In genomic region chr5:9698849-9699240, GRCh38 we compare ENCODE assay signal across 25 cellular contexts.
"Had no signal": no experiment of that assay in that cellular context is flagged by ENCODE, and none has a peak within 500 bp of the region (broad histone marks: within the 10 kb centered on the region; RNA-seq: fewer than 3 reads in every experiment).

No MANE protein-coding gene starts in this region.

- H3K4me3 Mint-ChIP-seq: activated B cell treated with CpG ODN at 0.5 μM for 24 hours; activated CD4-positive, alpha-beta T cell treated with anti-CD3 and anti-CD28 coated beads for 36 hours; activated naive CD8-positive, alpha-beta T cell treated with anti-CD3 and anti-CD28 coated beads for 36 hours; activated T-cell treated with anti-CD3 and anti-CD28 coated beads, Interleukin-2, amount 50 U/mL, for 24 hours; natural killer cell treated with Interleukin-12 subunit alpha and Interleukin-12 subunit beta and Interleukin-15 and Interleukin-18, amount 100 ng/mL, for 72 hours; T-helper 1 cell treated with Interleukin-12 subunit alpha and Interleukin-12 subunit beta and Interleukin-4 antibody, amounts not matched to agents 30 μg/mL and 1 μg/mL, for 36 hours had no signal

- H3K36me3 ChIP-seq: left ventricle myocardium inferior, pancreas, right atrium auricular region, thoracic aorta, upper lobe of left lung had no signal

- H3K4me1 ChIP-seq: left ventricle myocardium inferior, pancreas, psoas muscle, right atrium auricular region, upper lobe of left lung had no signal

- FAIRE-seq: endometrium, frontal cortex, pancreas had no signal

- H3K36me3 Mint-ChIP-seq: activated naive CD8-positive, alpha-beta T cell treated with anti-CD3 and anti-CD28 coated beads for 36 hours; natural killer cell treated with Interleukin-12 subunit alpha and Interleukin-12 subunit beta and Interleukin-15 and Interleukin-18, amount 100 ng/mL, for 72 hours had no signal

- H3K27me3 Mint-ChIP-seq: activated B cell treated with CpG ODN at 0.5 μM for 24 hours; activated CD4-positive, alpha-beta T cell treated with anti-CD3 and anti-CD28 coated beads for 36 hours; activated naive CD8-positive, alpha-beta T cell treated with anti-CD3 and anti-CD28 coated beads for 36 hours; activated T-cell treated with anti-CD3 and anti-CD28 coated beads, Interleukin-2, amount 50 U/mL, for 24 hours; natural killer cell treated with Interleukin-12 subunit alpha and Interleukin-12 subunit beta and Interleukin-15 and Interleukin-18, amount 100 ng/mL, for 72 hours had no signal

- H3K9me3 Mint-ChIP-seq: activated B cell treated with CpG ODN at 0.5 μM for 24 hours; activated T-cell treated with anti-CD3 and anti-CD28 coated beads, Interleukin-2, amount 50 U/mL, for 24 hours; activated T-helper 2 cell treated with anti-CD3 and anti-CD28 coated beads, Interferon-gamma antibody, Interleukin-2, Interleukin-4, amounts not matched to agents 10 μg/mL and 5 μg/mL and 100 μg/mL, durations not matched to agents 14 hours and 24 hours and 36 hours; T-helper 1 cell treated with Interleukin-12 subunit alpha and Interleukin-12 subunit beta and Interleukin-4 antibody, amounts not matched to agents 30 μg/mL and 1 μg/mL, for 36 hours had no signal

- H3K9me3 ChIP-seq: left ventricle myocardium inferior, pancreas, psoas muscle, right atrium auricular region, thoracic aorta, upper lobe of left lung had no signal

- H3K27ac Mint-ChIP-seq: activated B cell treated with CpG ODN at 0.5 μM for 24 hours; activated CD4-positive, alpha-beta T cell treated with anti-CD3 and anti-CD28 coated beads for 36 hours; activated naive CD8-positive, alpha-beta T cell treated with anti-CD3 and anti-CD28 coated beads for 36 hours; activated T-cell treated with anti-CD3 and anti-CD28 coated beads, Interleukin-2, amount 50 U/mL, for 24 hours; activated T-helper 2 cell treated with anti-CD3 and anti-CD28 coated beads, Interferon-gamma antibody, Interleukin-2, Interleukin-4, amounts not matched to agents 10 μg/mL and 5 μg/mL and 100 μg/mL, durations not matched to agents 14 hours and 24 hours and 36 hours; natural killer cell treated with Interleukin-12 subunit alpha and Interleukin-12 subunit beta and Interleukin-15 and Interleukin-18, amount 100 ng/mL, for 72 hours; T-helper 1 cell treated with Interleukin-12 subunit alpha and Interleukin-12 subunit beta and Interleukin-4 antibody, amounts not matched to agents 30 μg/mL and 1 μg/mL, for 36 hours had no signal

- H3K4me1 Mint-ChIP-seq: activated B cell treated with CpG ODN at 0.5 μM for 24 hours; activated CD4-positive, alpha-beta T cell treated with anti-CD3 and anti-CD28 coated beads for 36 hours; activated naive CD8-positive, alpha-beta T cell treated with anti-CD3 and anti-CD28 coated beads for 36 hours had no signal

- DNase-seq: activated B cell treated with CpG ODN at 0.5 μM for 24 hours; activated CD4-positive, alpha-beta T cell treated with anti-CD3 and anti-CD28 coated beads for 36 hours; activated CD4-positive, alpha-beta T cell treated with anti-CD3 and anti-CD28 coated beads, Interleukin-2, amount 50 U/mL, for 4 hours; activated CD8-positive, alpha-beta memory T cell treated with anti-CD3 and anti-CD28 coated beads for 24 hours; activated CD8-positive, alpha-beta memory T cell treated with anti-CD3 and anti-CD28 coated beads, Interleukin-2, amount 50 U/mL, for 4 hours; activated naive CD4-positive, alpha-beta T cell treated with Interleukin-2 at 50 U/mL for 16 hours; activated naive CD8-positive, alpha-beta T cell treated with anti-CD3 and anti-CD28 coated beads for 36 hours; activated T-cell treated with anti-CD3 and anti-CD28 coated beads, Interleukin-2, amount 50 U/mL, for 24 hours; glutamatergic neuron; hippocampal formation; left ventricle myocardium inferior; midbrain; pancreas; psoas muscle; stimulated activated CD4-positive, alpha-beta T cell treated with anti-CD3 and anti-CD28 coated beads, Interleukin-4, amount 100 ng/mL, for 24 hours; stimulated activated naive CD4-positive, alpha-beta T cell treated with Interleukin-2 at 50 U/mL for 16 hours; T1000; upper lobe of left lung had no signal

- ATAC-seq: activated CD4-positive, alpha-beta T cell treated with anti-CD3 and anti-CD28 coated beads for 36 hours; natural killer cell treated with Interleukin-12 subunit alpha and Interleukin-12 subunit beta and Interleukin-15 and Interleukin-18, amount 100 ng/mL, for 72 hours; pancreas; psoas muscle had no signal

- H3K27me3 ChIP-seq: right atrium auricular region, upper lobe of left lung had no signal

- H3K4me3 ChIP-seq: pancreas, psoas muscle, right atrium auricular region, thoracic aorta, upper lobe of left lung had no signal

- H3K27ac ChIP-seq: left ventricle myocardium inferior, pancreas, psoas muscle, right atrium auricular region, thoracic aorta, upper lobe of left lung had no signal
